ENCODE assay signal across 21 cellular contexts in the genomic region with DNA sequence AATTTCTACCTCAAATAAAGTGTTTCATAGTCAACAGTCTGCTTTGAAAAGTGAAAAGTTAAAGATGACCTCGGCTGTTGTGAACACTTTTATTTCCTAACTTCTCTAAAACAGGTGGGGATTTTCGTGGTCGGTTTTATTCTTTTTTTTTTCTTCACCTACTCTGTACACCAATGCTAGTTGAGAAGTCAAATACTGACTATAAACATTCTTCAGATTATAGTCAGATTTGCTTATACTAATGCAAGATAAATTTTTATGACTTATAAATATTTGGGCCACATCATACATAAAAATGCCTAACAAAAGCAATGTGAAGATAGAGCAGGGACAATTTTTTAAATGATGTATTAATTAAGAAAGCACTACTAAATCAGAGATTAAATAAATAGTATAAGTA.
A peak's percentile ranks its signal among the peaks of the same experiment; 100 is the strongest.
DNase-seq lines count a peak whose midpoint lies in the region; ATAC-seq, FAIRE-seq and TF ChIP-seq lines count a peak whose summit lies in the region.
"Had no signal": no experiment of that assay in that cellular context is flagged by ENCODE, and none has a peak within 500 bp of the region (broad histone marks: within the 10 kb centered on the region; RNA-seq: fewer than 3 reads in every experiment).

No MANE protein-coding gene starts in this region.

- H3K27ac ChIP-seq in VCaP = peak overlapping the region; percentile 43
- H3K27ac ChIP-seq in naive thymus-derived CD4-positive, alpha-beta T cell (ENCODE audit: low read depth, low read length) = no peak overlapping the region

- no peaks in the 10 kb centered on the region for H3K9me3 Mint-ChIP-seq in naive thymus-derived CD4-positive, alpha-beta T cell
- H3K9me3 Mint-ChIP-seq in mesothelial cell of epicardium = no peaks in the 10 kb centered on the region
- H3K9me3 Mint-ChIP-seq: CD4-positive, alpha-beta memory T cell had no signal

- no peaks in the 10 kb centered on the region for H3K4me1 Mint-ChIP-seq in naive thymus-derived CD4-positive, alpha-beta T cell
- no peaks in the 10 kb centered on the region for H3K4me1 Mint-ChIP-seq in mesothelial cell of epicardium

- intact Hi-C loops in naive thymus-derived CD4-positive, alpha-beta T cell (cut with micrococcal nuclease) = no loop called here

- H3K27me3 ChIP-seq in naive thymus-derived CD4-positive, alpha-beta T cell (ENCODE audit: control insufficient read depth in 2 of 2, insufficient read depth in 2 of 2, low read length in 2 of 2) = no peaks in the 10 kb centered on the region

- no peaks in the 10 kb centered on the region for H3K36me3 ChIP-seq in naive thymus-derived CD4-positive, alpha-beta T cell (ENCODE audit: control insufficient read depth in 2 of 3, insufficient read depth in 3 of 3, low read length in 3 of 3)

- H3K4me1 ChIP-seq in naive thymus-derived CD4-positive, alpha-beta T cell (ENCODE audit: control insufficient read depth in 2 of 2, insufficient read depth in 2 of 2, low read length in 2 of 2) = no peaks in the 10 kb centered on the region

- no peaks in the 10 kb centered on the region for H3K27me3 Mint-ChIP-seq in naive thymus-derived CD4-positive, alpha-beta T cell
- no peaks in the 10 kb centered on the region for H3K27me3 Mint-ChIP-seq in mesothelial cell of epicardium (ENCODE audit: low read depth)
- H3K27me3 Mint-ChIP-seq: CD4-positive, alpha-beta memory T cell had no signal

- H3K4me3 ChIP-seq in fibroblast of villous mesenchyme (ENCODE audit: low read depth, low read length) = no peak overlapping the region
- H3K4me3 ChIP-seq in naive thymus-derived CD4-positive, alpha-beta T cell (ENCODE audit: low read length) = no peak overlapping the region

- ATAC-seq in naive thymus-derived CD4-positive, alpha-beta T cell = no peak
- ATAC-seq in GM21423 (IDR thresholded peaks at IDR 0.05; ENCODE audit: unreplicated experiment) (no peak), HG03196 (IDR thresholded peaks at IDR 0.05; ENCODE audit: unreplicated experiment) (no peak)

- no peak overlapping the region for H3K4me3 Mint-ChIP-seq in naive thymus-derived CD4-positive, alpha-beta T cell
- H3K4me3 Mint-ChIP-seq in mesothelial cell of epicardium = no peak overlapping the region
- H3K4me3 Mint-ChIP-seq: CD4-positive, alpha-beta memory T cell had no signal

- FAIRE-seq in GM19239 (lab: Jason Lieb, UNC) = peak; percentile 33
- FAIRE-seq: GM12891, GM18507, H1 had no signal

- CTCF ChIA-PET in naive thymus-derived CD4-positive, alpha-beta T cell (lab: Charles Lee) = no interaction called here

- DNase-seq in GM19239 (ENCODE audit: insufficient read length, low spot score) (no peak), fibroblast of villous mesenchyme (ENCODE audit: low read depth) (peak; percentile 78), mesothelial cell of epicardium (ENCODE audit: low spot score in 2 of 2, unreplicated experiment in 2 of 2) (no peak)
- no peak for DNase-seq in naive thymus-derived CD4-positive, alpha-beta T cell
- DNase-seq: 8988T; C1 segment of cervical spinal cord; Calu3; CD4-positive, alpha-beta memory T cell; COR-L47; DMS53; DMS79 treated with DMSO at 0.1 percent for 48 hours; GF-D8; GM23248; H7; HCEC 1CT had no signal

- no peaks in the 10 kb centered on the region for H3K9me3 ChIP-seq in naive thymus-derived CD4-positive, alpha-beta T cell (ENCODE audit: control insufficient read depth in 2 of 3, low read length in 3 of 3)

- POLR2A ChIA-PET in naive thymus-derived CD4-positive, alpha-beta T cell (lab: Charles Lee) = no interaction called here

- no peak overlapping the region for H3K27ac Mint-ChIP-seq in naive thymus-derived CD4-positive, alpha-beta T cell
- no peak overlapping the region for H3K27ac Mint-ChIP-seq in mesothelial cell of epicardium

- no peak for TF ChIP-seq CTCF in VCaP (conservative IDR thresholded peaks at IDR 0.05)
- TF ChIP-seq CTCF in fibroblast of villous mesenchyme (IDR thresholded peaks at IDR 0.05; ENCODE audit: insufficient read depth, low read depth, low read length) = no peak
- TF ChIP-seq CTCF in mesothelial cell of epicardium (IDR thresholded peaks at IDR 0.05; ENCODE audit: unreplicated experiment) = no peak

- H3K36me3 Mint-ChIP-seq in naive thymus-derived CD4-positive, alpha-beta T cell = peaks cover 0 to 3% (median 0%) of the 10 kb centered on the region in 5 donors
- H3K36me3 Mint-ChIP-seq in mesothelial cell of epicardium = no peaks in the 10 kb centered on the region
